8 cellular contexts compared by ENCODE assay signal in genomic region chr16:67846320-67847063, GRCh38. TPM values are rescaled to one million over a fixed set of nuclear protein-coding genes. Genes with fewer than 3 reads are reported as not detected.
DNase-seq lines count a peak whose midpoint lies in the region; ATAC-seq, FAIRE-seq and TF ChIP-seq lines count a peak whose summit lies in the region.

NUTF2 (plus strand) TSS chr16:67846933; CDS start chr16:67865131, 18,198 bp downstream.

- ATAC-seq in HG02840 (IDR thresholded peaks at IDR 0.05; ENCODE audit: low FRiP score, unreplicated experiment) (peak; percentile 58), heart left ventricle (peak; percentile 83 to 91 (median 88)), upper lobe of right lung (peak; percentile 89)

- no peaks in the 10 kb centered on the region for H3K9me3 ChIP-seq in adrenal gland (replicated peaks in 1 of 3)
- no peaks in the 10 kb centered on the region for H3K9me3 ChIP-seq in heart left ventricle
- H3K9me3 ChIP-seq in upper lobe of right lung = no peaks in the 10 kb centered on the region

- intact Hi-C loops in adrenal gland (cut with DNase I) = no loop called here
- intact Hi-C loops in heart left ventricle (cut with DNase I) = loop anchor here in 1 of 10 donors (2.0 to 5.0 kb wide), 2 partner anchors 16 to 39 kb away; partner anchors contain the start of genes RANBP10 and TSNAXIP1
- intact Hi-C loops in posterior vena cava (cut with DNase I) = no loop called here
- intact Hi-C loops in upper lobe of right lung (cut with DNase I) = no loop called here

- peak; percentile 94 for DNase-seq in GM12891 (ENCODE audit: insufficient read length, low spot score)
- peak; percentile 92 for DNase-seq in NCI-H146 (lab: John Stamatoyannopoulos, UW)
- peak; percentile 85 to 96 (median 91) for DNase-seq in T-helper 1 cell
- DNase-seq in adrenal gland = peak; percentile 94 to 98 (median 96)
- DNase-seq in heart left ventricle = peak; percentile 97 to 98 (median 98)
- DNase-seq in posterior vena cava (ENCODE audit: low spot score) = peak; percentile 99
- DNase-seq in upper lobe of right lung = peak; percentile 98

- FAIRE-seq in GM12891 (lab: Jason Lieb, UNC) = peak; percentile 93

- TF ChIP-seq CTCF in adrenal gland (IDR thresholded peaks at IDR 0.05) (no peak), heart left ventricle (IDR thresholded peaks at IDR 0.05) (peak in 1 of 12 donors; percentile 9), upper lobe of right lung (IDR thresholded peaks at IDR 0.05) (no peak)

- H3K4me3 ChIP-seq in adrenal gland (peak within 1 kb of the TSS; percentile 60 to 85 (median 83)), heart left ventricle (peak within 1 kb of the TSS; percentile 76 to 100 (median 94)), upper lobe of right lung (peak within 1 kb of the TSS; percentile 100)

- H3K36me3 ChIP-seq in adrenal gland (replicated peaks in 1 of 2) = no peaks in the 10 kb centered on the region
- H3K36me3 ChIP-seq in heart left ventricle = peaks cover 0 to 12% (median 0%) of the 10 kb centered on the region in 9 donors
- no peaks in the 10 kb centered on the region for H3K36me3 ChIP-seq in upper lobe of right lung

- peak; percentile 69 for TF ChIP-seq POLR2A in GM12891 (IDR thresholded peaks at IDR 0.05; ENCODE audit: low read depth, low read length)
- peak in 1 of 2 donors; percentile 62 for TF ChIP-seq POLR2A in adrenal gland (IDR thresholded peaks at IDR 0.05)
- peak in 1 of 2 donors; percentile 70 for TF ChIP-seq POLR2A in heart left ventricle (IDR thresholded peaks at IDR 0.05)

- peak within 1 kb of the TSS; percentile 29 to 95 (median 90) for H3K27ac ChIP-seq in adrenal gland
- H3K27ac ChIP-seq in heart left ventricle = peak within 1 kb of the TSS; percentile 88 to 100 (median 96)
- H3K27ac ChIP-seq in upper lobe of right lung = peak within 1 kb of the TSS; percentile 88

- 0 to 1% (median 0%) methylated on average over 16 to 57 of the region's 57 CpGs for WGBS in adrenal gland, 4 donors
- WGBS in heart left ventricle, 4 donors = 0 to 1% (median 0%) methylated on average over 12 to 57 of the region's 57 CpGs

- peaks cover 34 to 52% of the 10 kb centered on the region in 2 donors for H3K4me1 ChIP-seq in adrenal gland (replicated peaks in 1 of 2)
- peaks cover 24 to 65% (median 51%) of the 10 kb centered on the region in 12 donors for H3K4me1 ChIP-seq in heart left ventricle
- H3K4me1 ChIP-seq in upper lobe of right lung = peaks cover 45% of the 10 kb centered on the region

- no peaks in the 10 kb centered on the region for H3K27me3 ChIP-seq in adrenal gland
- no peaks in the 10 kb centered on the region for H3K27me3 ChIP-seq in heart left ventricle
- H3K27me3 ChIP-seq in upper lobe of right lung = no peaks in the 10 kb centered on the region

TF ChIP-seq in GM12891, 5 proteins besides CTCF, POLR2A, EP300 and RAD21:
- TF ChIP-seq TAF1 (IDR thresholded peaks at IDR 0.05; ENCODE audit: low read depth, low read length) (peak; percentile 63; the same call in 1 of the 2 replicates), POLR2AphosphoS5 (IDR thresholded peaks at IDR 0.05; ENCODE audit: low read depth, low read length) (peak; percentile 65), SPI1 (IDR thresholded peaks at IDR 0.05; ENCODE audit: low read depth, low read length) (no peak)

RNA-seq across cellular contexts. Expression of gene NUTF2, which starts in this region (rescaled TPM):
- polyA plus RNA-seq in GM12891 (2012; ENCODE audit: low read depth, missing spikeins) = 155 TPM
- total RNA-seq in adrenal gland (100 to 1,000 TPM in 2 of 8 donors, 10 to 100 TPM in 6; 30.0 to 201 (median 80.7) TPM), heart left ventricle (100 to 1,000 TPM in 2 of 9 donors, 10 to 100 TPM in 7; 66.5 to 145 (median 90.9) TPM), posterior vena cava (10 to 100 TPM; 81.7 to 99.1 TPM), upper lobe of right lung (55.0 TPM)
- polyA plus RNA-seq in adrenal gland (100 to 1,000 TPM; 131 to 170 (median 134) TPM), heart left ventricle (100 to 1,000 TPM; 179 to 191 TPM)

Comparison
In these comparisons a context has a peak if more than half of its experiments do, and no peak if none do; other contexts are left out.
1. Peak in every context shown above with its lines: DNase-seq, ATAC-seq, H3K4me3 ChIP-seq and H3K27ac ChIP-seq.